10 cellular contexts compared by ENCODE assay signal in the genomic region with DNA sequence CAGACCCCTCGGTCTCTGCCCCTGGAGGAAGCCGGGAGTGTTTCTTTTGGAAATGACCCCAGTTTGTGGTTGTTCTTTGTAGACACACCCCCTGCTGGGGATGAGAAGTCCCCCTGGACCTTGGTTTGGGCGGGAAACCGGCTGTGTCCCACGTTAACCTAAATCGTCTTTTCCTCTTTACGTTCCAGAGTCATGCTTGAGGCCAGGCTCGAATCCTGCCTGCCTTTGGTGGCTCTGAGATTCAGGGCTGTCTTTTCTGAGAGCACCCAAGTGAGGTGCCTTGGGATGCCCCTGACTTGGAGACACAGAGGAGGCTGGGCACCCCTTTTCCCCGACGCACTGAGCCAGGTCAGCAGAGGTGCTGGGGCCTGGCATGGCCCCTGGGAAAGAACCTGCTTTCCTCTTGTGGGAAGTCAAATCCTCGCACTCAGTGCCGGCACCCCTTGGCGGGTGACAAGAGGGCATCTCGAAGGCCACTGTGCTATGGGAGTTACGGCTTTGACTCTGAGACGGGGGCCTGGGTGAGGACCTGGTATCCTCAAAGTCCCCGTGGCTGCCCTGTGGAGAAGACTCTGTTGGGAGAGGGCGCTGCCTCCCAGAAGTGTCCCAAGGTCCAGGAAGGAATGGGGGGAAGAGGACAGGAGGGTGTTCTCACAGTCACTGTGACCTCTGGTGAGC.
A peak's percentile ranks its signal among the peaks of the same experiment; 100 is the strongest.
DNase-seq lines count a peak whose midpoint lies in the region; TF ChIP-seq lines count a peak whose summit lies in the region.
"Had no signal": no experiment of that assay in that cellular context is flagged by ENCODE, and none has a peak within 500 bp of the region (broad histone marks: within the 10 kb centered on the region; RNA-seq: fewer than 3 reads in every experiment).

No MANE protein-coding gene starts in this region.

- H2AFZ ChIP-seq in ACC112 (ENCODE audit: low read length, unreplicated experiment): peak overlapping the region; percentile 32
- H2AFZ ChIP-seq in neural progenitor cell (replicated peaks): no peak overlapping the region

- H3K27ac Mint-ChIP-seq in dendritic cell treated with granulocyte-macrophage colony-stimulating factor and Interleukin-4, amounts not matched to agents 40 ng/mL and 50 ng/mL, for 4 days: peak overlapping the region; percentile 93
- H3K27ac Mint-ChIP-seq in neural progenitor cell: no peak overlapping the region
- H3K27ac Mint-ChIP-seq: CD8-positive, alpha-beta memory T cell had no signal

- no peaks in the 10 kb centered on the region for H3F3A ChIP-seq in neural progenitor cell (ENCODE audit: low read depth)

- H3K36me3 ChIP-seq in ACC112 (ENCODE audit: insufficient read depth, low read length) (no peaks in the 10 kb centered on the region), neural progenitor cell (no peaks in the 10 kb centered on the region)
- H3K36me3 ChIP-seq: SJCRH30 had no signal

- no peaks in the 10 kb centered on the region for H4K20me1 ChIP-seq in neural progenitor cell (ENCODE audit: low read depth)

- H3K4me3 ChIP-seq in ACC112 (ENCODE audit: low read depth, low read length) (peak overlapping the region; percentile 32; the same call in 1 of the 2 replicates), neural progenitor cell (no peak overlapping the region)
- H3K4me3 ChIP-seq: SJCRH30 had no signal

- peaks cover 8% of the 10 kb centered on the region for H3K36me3 Mint-ChIP-seq in dendritic cell treated with granulocyte-macrophage colony-stimulating factor and Interleukin-4, amounts not matched to agents 40 ng/mL and 50 ng/mL, for 4 days (ENCODE audit: low read depth)
- no peaks in the 10 kb centered on the region for H3K36me3 Mint-ChIP-seq in neural progenitor cell
- H3K36me3 Mint-ChIP-seq: CD8-positive, alpha-beta memory T cell had no signal

- no peak for TF ChIP-seq CTCF in neural progenitor cell (IDR thresholded peaks at IDR 0.05)

- H3K79me2 ChIP-seq in ACC112 (ENCODE audit: control insufficient read depth, insufficient read depth, low read length, unreplicated experiment) (no peaks in the 10 kb centered on the region), neural progenitor cell (ENCODE audit: low read depth) (no peaks in the 10 kb centered on the region)

- H3K4me2 ChIP-seq in neural progenitor cell: no peak overlapping the region

- H3K27ac ChIP-seq in ACC112 (ENCODE audit: low read depth, low read length) (peak overlapping the region; percentile 93), neural progenitor cell (no peak overlapping the region)
- H3K27ac ChIP-seq: SJCRH30 had no signal

- H3K4me1 ChIP-seq in ACC112 (ENCODE audit: control insufficient read depth, insufficient read depth, low read length, unreplicated experiment) (peaks cover 50% of the 10 kb centered on the region), neural progenitor cell (no peaks in the 10 kb centered on the region)

- DNase-seq in H4 (ENCODE audit: low spot score) (peak; percentile 42), neural progenitor cell (ENCODE audit: low spot score) (no peak), OCI-M1 (lab: John Stamatoyannopoulos, UW) (no peak), pons (ENCODE audit: low spot score) (no peak), NCI-H1048 (lab: John Stamatoyannopoulos, UW) (no peak)
- no peak for DNase-seq in stimulated activated naive CD4-positive, alpha-beta T cell (lab: John Stamatoyannopoulos, UW)

- H3K27me3 Mint-ChIP-seq in dendritic cell treated with granulocyte-macrophage colony-stimulating factor and Interleukin-4, amounts not matched to agents 40 ng/mL and 50 ng/mL, for 4 days: no peaks in the 10 kb centered on the region
- peaks cover 2% of the 10 kb centered on the region for H3K27me3 Mint-ChIP-seq in neural progenitor cell (ENCODE audit: insufficient read depth, low read depth)

- intact Hi-C loops in dendritic cell treated with granulocyte-macrophage colony-stimulating factor and Interleukin-4, amounts not matched to agents 40 ng/mL and 50 ng/mL, for 4 days (cut with micrococcal nuclease): no loop called here

- no peaks in the 10 kb centered on the region for H3K9me3 Mint-ChIP-seq in dendritic cell treated with granulocyte-macrophage colony-stimulating factor and Interleukin-4, amounts not matched to agents 40 ng/mL and 50 ng/mL, for 4 days
- peaks cover 10% of the 10 kb centered on the region for H3K9me3 Mint-ChIP-seq in neural progenitor cell
- H3K9me3 Mint-ChIP-seq: CD8-positive, alpha-beta memory T cell had no signal

- H3K27me3 ChIP-seq in ACC112 (ENCODE audit: insufficient read depth, low read length) (no peaks in the 10 kb centered on the region), neural progenitor cell (no peaks in the 10 kb centered on the region)
- H3K27me3 ChIP-seq: SJCRH30 had no signal

- no peaks in the 10 kb centered on the region for H3K9me3 ChIP-seq in neural progenitor cell (ENCODE audit: low read depth)
- H3K9me3 ChIP-seq: SJCRH30 had no signal

- peak overlapping the region; percentile 23 for H3K4me3 Mint-ChIP-seq in dendritic cell treated with granulocyte-macrophage colony-stimulating factor and Interleukin-4, amounts not matched to agents 40 ng/mL and 50 ng/mL, for 4 days
- peak overlapping the region; percentile 38 for H3K4me3 Mint-ChIP-seq in neural progenitor cell
- H3K4me3 Mint-ChIP-seq: CD8-positive, alpha-beta memory T cell had no signal

- peaks cover 89% of the 10 kb centered on the region for H3K4me1 Mint-ChIP-seq in dendritic cell treated with granulocyte-macrophage colony-stimulating factor and Interleukin-4, amounts not matched to agents 40 ng/mL and 50 ng/mL, for 4 days (ENCODE audit: low read depth)
- no peaks in the 10 kb centered on the region for H3K4me1 Mint-ChIP-seq in neural progenitor cell

- no peak overlapping the region for H3K9ac ChIP-seq in neural progenitor cell
